In genomic region chr15:63939531-63940130, GRCh38 we compare ENCODE assay signal across 1 cellular context.
TF ChIP-seq lines count a peak whose summit lies in the region.

No MANE protein-coding gene starts in this region.

TF ChIP-seq in K562, 482 proteins besides CTCF, POLR2A, EP300 and RAD21 (continued from another document):
- TF ChIP-seq HDAC1 (IDR thresholded peaks at IDR 0.05) (0 out of 4 replicates have a peak, but pooled peaks of 1 of the 2 experiments have one; percentile 28), KHSRP (IDR thresholded peaks at IDR 0.05) (no peak), NFE2L1 (tag; IDR thresholded peaks at IDR 0.05; ENCODE audit: borderline replicate concordance, low read depth) (no peak), ARID4B (CRISPR knock-in tag; IDR thresholded peaks at IDR 0.05) (no peak), HMBOX1 (IDR thresholded peaks at IDR 0.05) (no peak), CBX3 (IDR thresholded peaks at IDR 0.05; ENCODE audit: borderline replicate concordance in 1 of 2, low read length in 2 of 2) (0 out of 3 replicates have a peak, but pooled peaks of 1 of the 2 experiments have one; percentile 64), ZNF24 (IDR thresholded peaks at IDR 0.05) (0 out of 2 replicates have a peak, but pooled peaks have one; percentile 31), PYGO2 (tag; IDR thresholded peaks at IDR 0.05) (no peak), FOXP4 (CRISPR knock-in tag; IDR thresholded peaks at IDR 0.05; ENCODE audit: borderline replicate concordance) (no peak), KDM1A (IDR thresholded peaks at IDR 0.05) (peak; percentile 92 to 96), ADNP (tag; IDR thresholded peaks at IDR 0.05) (peak; percentile 53), NKRF (IDR thresholded peaks at IDR 0.05; ENCODE audit: borderline replicate concordance) (0 out of 2 replicates have a peak, but pooled peaks have one; percentile 35), HDAC2 (IDR thresholded peaks at IDR 0.05) (peak; percentile 88; the same call in 1 of the 2 replicates), BCOR (IDR thresholded peaks at IDR 0.05) (peak; percentile 97), FOXJ3 (CRISPR knock-in tag; IDR thresholded peaks at IDR 0.05) (no peak), SMARCA5 (IDR thresholded peaks at IDR 0.05) (peak; percentile 85), FOXA3 (CRISPR knock-in tag; conservative IDR thresholded peaks at IDR 0.05 in 1 of 2, IDR thresholded peaks at IDR 0.05 in 1 of 2) (peak in 1 of 2 experiments; percentile 52; a peak in 1 of 4 replicates), PHF20 (IDR thresholded peaks at IDR 0.05; ENCODE audit: partially characterized antibody) (peak; percentile 52), CBFA2T2 (conservative IDR thresholded peaks at IDR 0.05) (no peak), EGR1 (conservative IDR thresholded peaks at IDR 0.05) (peak; percentile 64)
- TF ChIP-seq, protein P1, sequence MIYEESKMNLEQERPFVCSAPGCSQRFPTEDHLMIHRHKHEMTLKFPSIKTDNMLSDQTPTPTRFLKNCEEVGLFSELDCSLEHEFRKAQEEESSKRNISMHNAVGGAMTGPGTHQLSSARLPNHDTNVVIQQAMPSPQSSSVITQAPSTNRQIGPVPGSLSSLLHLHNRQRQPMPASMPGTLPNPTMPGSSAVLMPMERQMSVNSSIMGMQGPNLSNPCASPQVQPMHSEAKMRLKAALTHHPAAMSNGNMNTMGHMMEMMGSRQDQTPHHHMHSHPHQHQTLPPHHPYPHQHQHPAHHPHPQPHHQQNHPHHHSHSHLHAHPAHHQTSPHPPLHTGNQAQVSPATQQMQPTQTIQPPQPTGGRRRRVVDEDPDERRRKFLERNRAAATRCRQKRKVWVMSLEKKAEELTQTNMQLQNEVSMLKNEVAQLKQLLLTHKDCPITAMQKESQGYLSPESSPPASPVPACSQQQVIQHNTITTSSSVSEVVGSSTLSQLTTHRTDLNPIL (CRISPR knock-in tag; IDR thresholded peaks at IDR 0.05) = no peak
